ENCODE assay signal across 16 cellular contexts in genomic region chr1:56816909-56817308, GRCh38. TPM values are rescaled to one million over a fixed set of nuclear protein-coding genes. Genes with fewer than 3 reads are reported as not detected.
DNase-seq lines count a peak whose midpoint lies in the region; ATAC-seq and TF ChIP-seq lines count a peak whose summit lies in the region.
"Had no signal": no experiment of that assay in that cellular context is flagged by ENCODE, and none has a peak within 500 bp of the region (broad histone marks: within the 10 kb centered on the region; RNA-seq: fewer than 3 reads in every experiment).

No MANE protein-coding gene starts in this region.

- H4K5ac ChIP-seq in IMR-90 (ENCODE audit: low read depth, low read length) = no peak overlapping the region

- H3K79me1 ChIP-seq in IMR-90 (ENCODE audit: low read depth in 1 of 2, low read length in 2 of 2) (no peaks in the 10 kb centered on the region), mesenchymal stem cell (replicated peaks; ENCODE audit: low read length, poor library complexity, severe bottlenecking) (no peaks in the 10 kb centered on the region)

- in situ Hi-C loops in IMR-90 (cut with MboI; ENCODE audit: low sequenced_read_pairs) = loop anchor here (10.0 to 25.0 kb wide), 2 partner anchors 222 to 1305 kb away; no protein-coding TSS in a partner anchor

- H2AFZ ChIP-seq in IMR-90 (replicated peaks; ENCODE audit: low read length, poor library complexity) = no peak overlapping the region
- no peak overlapping the region for H2AFZ ChIP-seq in GM23338
- no peak overlapping the region for H2AFZ ChIP-seq in mesenchymal stem cell (ENCODE audit: low read depth, low read length)

- H3K14ac ChIP-seq in IMR-90 (replicated peaks; ENCODE audit: low read depth, low read length) (no peak overlapping the region), mesenchymal stem cell (ENCODE audit: low read length in 2 of 2) (no peak overlapping the region)

- no peaks in the 10 kb centered on the region for H3F3A ChIP-seq in GM23338 (replicated peaks; ENCODE audit: low read depth)

- TF ChIP-seq POLR2A in IMR-90 (IDR thresholded peaks at IDR 0.05; ENCODE audit: low read depth, low read length) = no peak
- peak; percentile 29 for TF ChIP-seq POLR2A in right lobe of liver (IDR thresholded peaks at IDR 0.05)

- TF ChIP-seq RAD21 in IMR-90 (IDR thresholded peaks at IDR 0.05; ENCODE audit: low read length) = no peak

- no peak overlapping the region for H3K4me2 ChIP-seq in IMR-90 (ENCODE audit: low read depth, low read length)
- no peak overlapping the region for H3K4me2 ChIP-seq in GM23338
- no peak overlapping the region for H3K4me2 ChIP-seq in mesenchymal stem cell (ENCODE audit: low read length, poor library complexity, severe bottlenecking)

- dilution Hi-C loops in IMR-90 (cut with HindIII; ENCODE audit: low sequenced_read_pairs, unreplicated experiment) = no loop called here

- H3K9me3 Mint-ChIP-seq in GM23338 = no peaks in the 10 kb centered on the region

- no peak overlapping the region for H2BK120ac ChIP-seq in IMR-90 (ENCODE audit: low read depth, low read length)
- H2BK120ac ChIP-seq in mesenchymal stem cell (ENCODE audit: low read depth, low read length) = no peak overlapping the region

- H3K9me3 ChIP-seq in IMR-90 (ENCODE audit: control insufficient read depth, insufficient read depth, low read length) = no peaks in the 10 kb centered on the region
- H3K9me3 ChIP-seq in right lobe of liver = no peaks in the 10 kb centered on the region
- H3K9me3 ChIP-seq in mesenchymal stem cell (ENCODE audit: control insufficient read depth, low read length) = peaks cover 4% of the 10 kb centered on the region
- H3K9me3 ChIP-seq: Peyer's patch had no signal

- H3K4me3 ChIP-seq in IMR-90 (ENCODE audit: insufficient read depth, low read depth, low read length) (no peak overlapping the region), right lobe of liver (peak overlapping the region in 2 of 3 donors; percentile 44 to 53), GM23338 (no peak overlapping the region), mesenchymal stem cell (ENCODE audit: insufficient read depth in 1 of 2, low read depth in 1 of 2, low read length in 2 of 2) (no peak overlapping the region)

- 0 out of 2 replicates have a peak, but pooled peaks cover 4% of the 10 kb centered on the region for H3K9me2 ChIP-seq in GM23338 (ENCODE audit: insufficient read depth)

- H3K36me3 ChIP-seq in IMR-90 (ENCODE audit: control insufficient read depth, insufficient read depth, low read length) = no peaks in the 10 kb centered on the region
- no peaks in the 10 kb centered on the region for H3K36me3 ChIP-seq in right lobe of liver
- H3K36me3 ChIP-seq in GM23338 (ENCODE audit: insufficient read depth) = no peaks in the 10 kb centered on the region
- H3K36me3 ChIP-seq in mesenchymal stem cell (ENCODE audit: control insufficient read depth in 1 of 2, insufficient read depth in 2 of 2, low read depth in 1 of 2, low read length in 2 of 2) = no peaks in the 10 kb centered on the region
- H3K36me3 ChIP-seq: brain microvascular endothelial cell, Peyer's patch had no signal

- H3K4me3 Mint-ChIP-seq in GM23338 = no peak overlapping the region
- H3K4me3 Mint-ChIP-seq: nephron progenitor cell had no signal

- H3K23ac ChIP-seq in IMR-90 (ENCODE audit: low read depth, low read length) (no peak overlapping the region), mesenchymal stem cell (ENCODE audit: low read length in 2 of 2) (no peak overlapping the region)

- peaks cover 6% of the 10 kb centered on the region; the same call in 1 of the 2 replicates for H3K4me1 ChIP-seq in IMR-90 (ENCODE audit: control insufficient read depth, insufficient read depth, low read length)
- peaks cover 0 to 29% (median 11%) of the 10 kb centered on the region in 4 donors for H3K4me1 ChIP-seq in right lobe of liver
- H3K4me1 ChIP-seq in GM23338 (ENCODE audit: insufficient read depth) = peaks cover 8% of the 10 kb centered on the region; the same call in 1 of the 2 replicates
- H3K4me1 ChIP-seq in mesenchymal stem cell (ENCODE audit: control insufficient read depth, insufficient read depth, low read depth, low read length) = peaks cover 15% of the 10 kb centered on the region

- H2AK9ac ChIP-seq in IMR-90 (replicated peaks; ENCODE audit: low read depth, low read length, poor library complexity) = no peak overlapping the region

- H3K27ac Mint-ChIP-seq in GM23338 = no peak overlapping the region; the same call in 1 of the 2 replicates
- H3K27ac Mint-ChIP-seq: nephron progenitor cell had no signal

- no peak overlapping the region for H3K27ac ChIP-seq in IMR-90 (ENCODE audit: insufficient read depth, low read length)
- H3K27ac ChIP-seq in right lobe of liver = peak overlapping the region; percentile 74 to 95 (median 94)
- H3K27ac ChIP-seq in GM23338 (ENCODE audit: low read depth) = no peak overlapping the region
- no peak overlapping the region for H3K27ac ChIP-seq in mesenchymal stem cell (ENCODE audit: low read length, poor library complexity, severe bottlenecking)
- H3K27ac ChIP-seq: brain microvascular endothelial cell, Peyer's patch had no signal

- no peaks in the 10 kb centered on the region for H3K36me3 Mint-ChIP-seq in GM23338 (ENCODE audit: low read depth)

- intact Hi-C loops in IMR-90 (cut with micrococcal nuclease) (no loop called here), right lobe of liver (cut with DNase I) (no loop called here), sciatic nerve (cut with DNase I) (no loop called here)

- POLR2A ChIA-PET in IMR-90 (lab: Charles Lee; ENCODE audit: unreplicated experiment) = no interaction called here

- H3K18ac ChIP-seq in IMR-90 (ENCODE audit: low read depth, low read length) (no peak overlapping the region), mesenchymal stem cell (ENCODE audit: low read depth in 1 of 2, low read length in 2 of 2) (no peak overlapping the region)

- no peak overlapping the region for H3K9ac ChIP-seq in IMR-90 (ENCODE audit: low read depth, low read length)
- no peak overlapping the region for H3K9ac ChIP-seq in mesenchymal stem cell (ENCODE audit: low read length)

- peaks cover 6% of the 10 kb centered on the region for H3K27me3 Mint-ChIP-seq in GM23338 (ENCODE audit: insufficient read depth, low read depth, poor library complexity)

- H2AK5ac ChIP-seq in IMR-90 (ENCODE audit: low read depth, low read length) (no peak overlapping the region), mesenchymal stem cell (ENCODE audit: low read length, severe bottlenecking) (no peak overlapping the region)

- H3K79me2 ChIP-seq in GM23338 (replicated peaks; ENCODE audit: insufficient read depth) = no peaks in the 10 kb centered on the region

- BruUV-seq in IMR-90 (replicated peaks; lab: Mats Ljungman, UMichigan) = no TSS peak

- peaks cover 2% of the 10 kb centered on the region; the same call in 1 of the 2 replicates for H3K27me3 ChIP-seq in IMR-90 (ENCODE audit: control insufficient read depth, insufficient read depth, low read length)
- no peaks in the 10 kb centered on the region for H3K27me3 ChIP-seq in right lobe of liver
- no peaks in the 10 kb centered on the region for H3K27me3 ChIP-seq in GM23338 (ENCODE audit: insufficient read depth)
- H3K27me3 ChIP-seq in mesenchymal stem cell (ENCODE audit: control insufficient read depth in 1 of 2, insufficient read depth in 1 of 2, low read length in 2 of 2) = peaks cover 11 to 31% of the 10 kb centered on the region in 2 experiments
- H3K27me3 ChIP-seq: brain microvascular endothelial cell, Peyer's patch had no signal

- H4K91ac ChIP-seq in IMR-90 (ENCODE audit: insufficient read depth, low read depth, low read length) (no peak overlapping the region), mesenchymal stem cell (ENCODE audit: low read length) (no peak overlapping the region)

- TF ChIP-seq CTCF in IMR-90 (conservative IDR thresholded peaks at IDR 0.05; ENCODE audit: low read depth, low read length) = no peak
- TF ChIP-seq CTCF in right lobe of liver (IDR thresholded peaks at IDR 0.05) = no peak
- no peak for TF ChIP-seq CTCF in GM23338 (conservative IDR thresholded peaks at IDR 0.05; ENCODE audit: low read depth in 2 of 2)

- no peak overlapping the region for H2BK20ac ChIP-seq in IMR-90 (ENCODE audit: low read depth, low read length)

- H4K20me1 ChIP-seq in IMR-90 (ENCODE audit: insufficient read depth, low read length) = no peaks in the 10 kb centered on the region
- H4K20me1 ChIP-seq in GM23338 (replicated peaks; ENCODE audit: insufficient read depth) = no peaks in the 10 kb centered on the region

- H2BK15ac ChIP-seq in IMR-90 (ENCODE audit: low read depth, low read length) (no peak overlapping the region), mesenchymal stem cell (ENCODE audit: low read depth, poor library complexity, severe bottlenecking) (no peak overlapping the region)

- DNase-seq in IMR-90 = no peak
- DNase-seq in right lobe of liver = peak in 2 of 3 donors; percentile 26 to 68
- no peak for DNase-seq in sciatic nerve (ENCODE audit: low spot score)
- DNase-seq in GM23338 (ENCODE audit: low spot score) = no peak
- no peak for DNase-seq in mesenchymal stem cell
- no peak for DNase-seq in activated naive CD4-positive, alpha-beta T cell (lab: John Stamatoyannopoulos, UW)
- DNase-seq: activated T-cell treated with anti-CD3 and anti-CD28 coated beads, Interleukin-2, amount 50 U/mL, for 48 hours; brain microvascular endothelial cell; NCI-H1048; nephron progenitor cell; Peyer's patch; stimulated activated CD4-positive, alpha-beta T cell treated with anti-CD3 and anti-CD28 coated beads, Interleukin-15, amount 100 ng/mL, for 24 hours; stimulated activated naive CD4-positive, alpha-beta T cell treated with Interleukin-2 at 50 U/mL for 16 hours had no signal

- ATAC-seq in GM18873 (IDR thresholded peaks at IDR 0.05; ENCODE audit: low FRiP score, unreplicated experiment) = peak; percentile 81
- peak; percentile 70 for ATAC-seq in HG02571 (IDR thresholded peaks at IDR 0.05; ENCODE audit: unreplicated experiment)
- ATAC-seq in IMR-90 (ENCODE audit: low read depth) = no peak
- peak; percentile 6 to 30 (median 22) for ATAC-seq in right lobe of liver
- ATAC-seq in sciatic nerve = no peak
- no peak for ATAC-seq in GM23338

- peaks cover 22% of the 10 kb centered on the region for H3K4me1 Mint-ChIP-seq in GM23338

- no peak overlapping the region for H3K56ac ChIP-seq in IMR-90 (ENCODE audit: extremely low read depth, insufficient read depth, low read length)

- H3K4ac ChIP-seq in IMR-90 (ENCODE audit: low read depth, low read length) (no peak overlapping the region), mesenchymal stem cell (ENCODE audit: low read depth in 1 of 2, low read length in 2 of 2) (no peak overlapping the region)

- H2BK12ac ChIP-seq in mesenchymal stem cell (ENCODE audit: low read length in 2 of 2) = no peak overlapping the region

- CTCF ChIA-PET in IMR-90 (lab: Yijun Ruan, JAX) = interaction anchor here (0.6 kb wide), 2 partner anchors 50 to 374 kb away, joined by 4 to 8 read pairs; no protein-coding TSS in a partner anchor

- H4K8ac ChIP-seq in IMR-90 (ENCODE audit: low read depth in 2 of 2, low read length in 2 of 2) = no peak overlapping the region
- H4K8ac ChIP-seq in mesenchymal stem cell (ENCODE audit: low read length) = no peak overlapping the region

- H3K9me1 ChIP-seq in IMR-90 (ENCODE audit: insufficient read depth, low read length) = no peaks in the 10 kb centered on the region

- H2BK5ac ChIP-seq in IMR-90 (ENCODE audit: low read depth, low read length, poor library complexity, severe bottlenecking) = no peak overlapping the region
- H2BK5ac ChIP-seq in mesenchymal stem cell (ENCODE audit: low read depth, low read length, poor library complexity, severe bottlenecking) = no peak overlapping the region

- 58% methylated on average over 3 of the region's 4 CpGs; no CpG with 5 or more reads in 1 of the 2 experiments for WGBS in IMR-90 (ENCODE audit: extremely low coverage in 2 of 2, insufficient read length in 1 of 2), 2 experiments
- WGBS in right lobe of liver (ENCODE audit: insufficient coverage, low coverage, low lambda C conversion rate, missing lambda C conversion rate) = 25% methylated on average over 4 of the region's 4 CpGs
- WGBS in mesenchymal stem cell = 69% methylated on average over 4 of the region's 4 CpGs

RNA-seq across cellular contexts. Expression of gene FYB2, which starts 2.3 kb away (rescaled TPM):
- total RNA-seq in IMR-90 (2012; rRNA removed) = under 0.01 TPM in 1 of 2 replicates, not detected in the other
- polyA plus RNA-seq in IMR-90 (2012; rRNA removed) = not detected in 2 replicates
- not detected in 2 replicates for polyA plus RNA-seq in IMR-90 (2012; cell fraction: cytosol; rRNA removed)
- polyA plus RNA-seq in IMR-90 (2012; cell fraction: nucleus; rRNA removed; ENCODE audit: low replicate concordance) = 0.05 TPM in 1 of 2 replicates, not detected in the other
- total RNA-seq in right lobe of liver = 10 to 100 TPM; 11.2 to 27.5 (median 16.1) TPM
- not detected for total RNA-seq in sciatic nerve
- not detected in 2 replicates for total RNA-seq in GM23338 (2014; rRNA removed; shearing (Covaris generic))
- polyA plus RNA-seq in GM23338 (2016; fragmentation: Nextera tagmentation; extraction: Ambion mirVana) = 0.39 TPM in 1 of 2 replicates, not detected in the other
- polyA plus RNA-seq in mesenchymal stem cell (2013, experiment 1 of 2) = 0.03 TPM
- 0.04 TPM for polyA plus RNA-seq in mesenchymal stem cell (2013, experiment 2 of 2)
- total RNA-seq: epithelial cell of proximal tubule had no signal

RNA-seq across cellular contexts. Expression of gene C8A, which starts 37.7 kb away (rescaled TPM):
- not detected in 2 replicates for total RNA-seq in IMR-90 (2012; rRNA removed)
- not detected in 2 replicates for polyA plus RNA-seq in IMR-90 (2012; rRNA removed)
- not detected in 2 replicates for polyA plus RNA-seq in IMR-90 (2012; cell fraction: cytosol; rRNA removed)
- not detected in 2 replicates for polyA plus RNA-seq in IMR-90 (2012; cell fraction: nucleus; rRNA removed; ENCODE audit: low replicate concordance)
- total RNA-seq in right lobe of liver = 100 to 1,000 TPM; 177 to 432 (median 299) TPM
- not detected for total RNA-seq in sciatic nerve
- not detected in 2 replicates for total RNA-seq in GM23338 (2014; rRNA removed; shearing (Covaris generic))
- not detected in 2 replicates for polyA plus RNA-seq in GM23338 (2016; fragmentation: Nextera tagmentation; extraction: Ambion mirVana)
- polyA plus RNA-seq in mesenchymal stem cell (2013, experiment 1 of 2) = not detected
- polyA plus RNA-seq in mesenchymal stem cell (2013, experiment 2 of 2) = not detected
- total RNA-seq: epithelial cell of proximal tubule, Peyer's patch had no signal

Comparison
In these comparisons a context has a peak if more than half of its experiments do, and no peak if none do; other contexts are left out.
1. ATAC-seq: peak in GM18873 (single experiment), HG02571 (single experiment) and right lobe of liver (4 of 4); none in IMR-90 (single experiment), sciatic nerve (single experiment) and GM23338 (single experiment).
2. DNase-seq: peak in right lobe of liver (2 of 3); none in IMR-90 (single experiment), sciatic nerve (single experiment), GM23338 (single experiment), mesenchymal stem cell (single experiment) and activated naive CD4-positive, alpha-beta T cell (0 of 4).
3. H3K27ac ChIP-seq: peak in right lobe of liver (3 of 3); none in IMR-90 (single experiment), GM23338 (single experiment) and mesenchymal stem cell (single experiment).
4. H3K4me3 ChIP-seq: peak in right lobe of liver (2 of 3); none in IMR-90 (single experiment), GM23338 (single experiment) and mesenchymal stem cell (0 of 2).
5. RNA of gene FYB2, which starts 2.3 kb away (total RNA-seq): 11.2 to 27.5 TPM in right lobe of liver; not detected in GM23338, under 0.01 TPM in IMR-90 and not detected in sciatic nerve (single experiment); every median in the first group is over 10 times any median in the second.
6. RNA of gene C8A, which starts 37.7 kb away (total RNA-seq): 177 to 432 TPM in right lobe of liver; not detected in IMR-90, not detected in sciatic nerve (single experiment) and not detected in GM23338; every median in the first group is over 100 times any median in the second.